8 cellular contexts compared by ENCODE assay signal in the genomic region with DNA sequence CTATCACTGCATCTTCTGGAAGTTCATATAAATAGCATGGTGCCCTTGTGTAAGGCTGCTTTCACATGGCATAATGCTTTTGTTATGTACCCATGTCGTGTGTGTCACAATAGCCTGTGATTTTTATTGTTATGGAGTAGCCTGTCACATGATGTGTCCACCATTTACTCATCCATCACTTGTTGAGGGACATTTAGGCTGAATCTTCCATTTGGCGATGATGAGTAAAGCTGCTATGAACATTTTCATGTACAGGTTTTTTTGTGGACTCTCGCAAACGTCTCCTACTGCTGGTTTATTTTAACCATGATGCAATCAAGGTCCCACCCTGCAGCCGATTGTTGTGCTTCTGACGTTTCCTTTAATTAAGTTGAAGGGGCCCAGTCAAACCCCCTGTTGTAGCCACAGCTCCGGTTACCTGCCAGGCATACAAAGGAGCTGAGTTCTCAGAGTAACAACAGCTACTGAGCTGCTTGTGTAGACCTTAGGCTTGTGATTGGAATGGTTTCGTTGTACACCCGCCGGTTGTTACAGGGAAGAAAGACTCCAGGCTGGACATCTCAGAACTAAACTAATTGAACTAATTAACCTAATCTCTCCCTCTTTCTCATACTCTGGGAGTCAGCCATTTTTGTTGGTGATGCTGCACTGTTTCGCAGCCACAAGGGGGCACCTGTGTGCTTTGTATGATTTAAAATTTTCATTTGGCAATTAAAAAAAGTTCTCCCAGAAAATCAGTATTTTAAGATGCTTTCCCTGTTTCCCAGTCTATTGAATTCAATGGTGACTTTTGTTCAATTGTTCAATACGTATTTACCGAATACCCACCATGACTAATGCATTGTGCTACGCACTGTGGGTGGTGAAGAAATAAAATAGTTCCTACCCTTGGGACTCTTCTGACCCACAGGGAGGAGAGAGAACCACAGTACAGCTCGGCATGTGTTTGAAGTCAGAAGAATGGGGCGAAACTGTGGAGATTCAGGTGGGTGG.
DNase-seq lines count a peak whose midpoint lies in the region; ATAC-seq and TF ChIP-seq lines count a peak whose summit lies in the region.

No MANE protein-coding gene starts in this region.

- ATAC-seq in CD8-positive, alpha-beta T cell, result no peak
- no peak for ATAC-seq in activated naive CD8-positive, alpha-beta T cell treated with anti-CD3 and anti-CD28 coated beads, Interleukin-2, amount 50 U/mL, for 24 hours

- no peaks in the 10 kb centered on the region for H3K27me3 ChIP-seq in CD8-positive, alpha-beta T cell (ENCODE audit: insufficient read depth, low read length)
- H3K27me3 ChIP-seq in right atrium auricular region, result no peaks in the 10 kb centered on the region
- no peaks in the 10 kb centered on the region for H3K27me3 ChIP-seq in sigmoid colon

- CTCF ChIA-PET in CD8-positive, alpha-beta T cell (lab: Charles Lee), result interaction anchor here (0.6 to 8.9 kb wide), 20 partner anchors 9 to 863 kb away, joined by 3 to 161 read pairs (median 4); no protein-coding TSS in a partner anchor

- no peaks in the 10 kb centered on the region for H3K4me1 Mint-ChIP-seq in CD8-positive, alpha-beta T cell (ENCODE audit: low read depth)
- peaks cover 2% of the 10 kb centered on the region for H3K4me1 Mint-ChIP-seq in activated naive CD8-positive, alpha-beta T cell treated with anti-CD3 and anti-CD28 coated beads, Interleukin-2, amount 50 U/mL, for 24 hours

- POLR2A ChIA-PET in CD8-positive, alpha-beta T cell (lab: Charles Lee), result no interaction called here

- no peaks in the 10 kb centered on the region for H3K36me3 Mint-ChIP-seq in CD8-positive, alpha-beta T cell
- H3K36me3 Mint-ChIP-seq in activated naive CD8-positive, alpha-beta T cell treated with anti-CD3 and anti-CD28 coated beads, Interleukin-2, amount 50 U/mL, for 24 hours (ENCODE audit: low read depth), result no peaks in the 10 kb centered on the region

- TF ChIP-seq EP300 in sigmoid colon (IDR thresholded peaks at IDR 0.05), result no peak

- peak in 5 of 7 experiments; percentile 20 to 59 (median 44) for DNase-seq in CD8-positive, alpha-beta T cell
- DNase-seq in HS-5 (ENCODE audit: low read depth) (peak; percentile 15), RKO (ENCODE audit: low spot score) (peak; percentile 58), right atrium auricular region (ENCODE audit: low spot score) (peak; percentile 13), sigmoid colon (no peak), cortex of kidney (lab: John Stamatoyannopoulos, UW) (no peak), posterior vena cava (ENCODE audit: low spot score) (no peak)
- peak; percentile 36 for DNase-seq in activated naive CD8-positive, alpha-beta T cell treated with anti-CD3 and anti-CD28 coated beads, Interleukin-2, amount 50 U/mL, for 24 hours

- H3K27me3 Mint-ChIP-seq in CD8-positive, alpha-beta T cell (ENCODE audit: low read depth), result no peaks in the 10 kb centered on the region
- H3K27me3 Mint-ChIP-seq in activated naive CD8-positive, alpha-beta T cell treated with anti-CD3 and anti-CD28 coated beads, Interleukin-2, amount 50 U/mL, for 24 hours, result no peaks in the 10 kb centered on the region

- no peak overlapping the region for H3K27ac Mint-ChIP-seq in CD8-positive, alpha-beta T cell
- no peak overlapping the region for H3K27ac Mint-ChIP-seq in activated naive CD8-positive, alpha-beta T cell treated with anti-CD3 and anti-CD28 coated beads, Interleukin-2, amount 50 U/mL, for 24 hours

- H3K4me1 ChIP-seq in CD8-positive, alpha-beta T cell (ENCODE audit: insufficient read depth, low read length), result no peaks in the 10 kb centered on the region
- H3K4me1 ChIP-seq in right atrium auricular region, result no peaks in the 10 kb centered on the region
- peaks cover 0 to 6% (median 0%) of the 10 kb centered on the region in 4 donors for H3K4me1 ChIP-seq in sigmoid colon

- no peaks in the 10 kb centered on the region for H3K36me3 ChIP-seq in CD8-positive, alpha-beta T cell (ENCODE audit: insufficient read depth, low read length)
- H3K36me3 ChIP-seq in right atrium auricular region (no peaks in the 10 kb centered on the region), sigmoid colon (no peaks in the 10 kb centered on the region)

- 45 to 47% methylated on average over 16 of the region's 16 CpGs for WGBS in sigmoid colon, 2 donors

- H3K4me3 Mint-ChIP-seq in CD8-positive, alpha-beta T cell, result no peak overlapping the region
- no peak overlapping the region for H3K4me3 Mint-ChIP-seq in activated naive CD8-positive, alpha-beta T cell treated with anti-CD3 and anti-CD28 coated beads, Interleukin-2, amount 50 U/mL, for 24 hours

- no peak overlapping the region for H3K27ac ChIP-seq in CD8-positive, alpha-beta T cell (ENCODE audit: low read depth, low read length)
- H3K27ac ChIP-seq in right atrium auricular region (no peak overlapping the region), sigmoid colon (no peak overlapping the region)

- H3K9me3 ChIP-seq in CD8-positive, alpha-beta T cell (ENCODE audit: low read length), result no peaks in the 10 kb centered on the region
- H3K9me3 ChIP-seq in right atrium auricular region (no peaks in the 10 kb centered on the region), sigmoid colon (no peaks in the 10 kb centered on the region)

- no peak overlapping the region for H3K4me3 ChIP-seq in CD8-positive, alpha-beta T cell (ENCODE audit: low read depth, low read length)
- no peak overlapping the region for H3K4me3 ChIP-seq in right atrium auricular region
- no peak overlapping the region for H3K4me3 ChIP-seq in sigmoid colon

- TF ChIP-seq CTCF in CD8-positive, alpha-beta T cell (IDR thresholded peaks at IDR 0.05), result peak; percentile 99
- TF ChIP-seq CTCF in right atrium auricular region (IDR thresholded peaks at IDR 0.05) (peak; percentile 94), sigmoid colon (IDR thresholded peaks at IDR 0.05) (peak; percentile 39 to 90 (median 89))

- intact Hi-C loops in CD8-positive, alpha-beta T cell (cut with DNase I, micrococcal nuclease), result loop anchor here (1.0 to 10.0 kb wide), 8 partner anchors 284 to 862 kb away; partner anchors contain the start of gene NCOR2 (in 1 of the 2)
- intact Hi-C loops in sigmoid colon (cut with DNase I), result loop anchor here (1.0 to 10.0 kb wide), 4 partner anchors 284 to 866 kb away; no protein-coding TSS in a partner anchor
- intact Hi-C loops in posterior vena cava (cut with DNase I), result loop anchor here (5.0 kb wide), 3 partner anchors 281 to 736 kb away; no protein-coding TSS in a partner anchor

- no peak for TF ChIP-seq POLR2A in sigmoid colon (IDR thresholded peaks at IDR 0.05)

- no peaks in the 10 kb centered on the region for H3K9me3 Mint-ChIP-seq in CD8-positive, alpha-beta T cell
- no peaks in the 10 kb centered on the region for H3K9me3 Mint-ChIP-seq in activated naive CD8-positive, alpha-beta T cell treated with anti-CD3 and anti-CD28 coated beads, Interleukin-2, amount 50 U/mL, for 24 hours

Comparison
In these comparisons a context has a peak if more than half of its experiments do, and no peak if none do; other contexts are left out.
1. DNase-seq: peak in CD8-positive, alpha-beta T cell (5 of 7), HS-5 (single experiment), RKO (single experiment), activated naive CD8-positive, alpha-beta T cell treated with anti-CD3 and anti-CD28 coated beads, Interleukin-2, amount 50 U/mL, for 24 hours (single experiment) and right atrium auricular region (single experiment); none in sigmoid colon (single experiment), cortex of kidney (single experiment) and posterior vena cava (single experiment).
2. Peak in every context shown above with its lines, with median percentiles within 50 percentile points of each other: CTCF ChIP-seq.